21 cellular contexts compared by ENCODE assay signal in genomic region chr6:24699521-24700359, GRCh38. TPM values are rescaled to one million over a fixed set of nuclear protein-coding genes. Genes with fewer than 3 reads are reported as not detected.
DNase-seq lines count a peak whose midpoint lies in the region; FAIRE-seq and TF ChIP-seq lines count a peak whose summit lies in the region.
"Had no signal": no experiment of that assay in that cellular context is flagged by ENCODE, and none has a peak within 500 bp of the region (broad histone marks: within the 10 kb centered on the region; RNA-seq: fewer than 3 reads in every experiment).

No MANE protein-coding gene starts in this region.

- no peaks in the 10 kb centered on the region for H4K20me1 ChIP-seq in OCI-LY1 (ENCODE audit: insufficient read depth, low read length)
- H4K20me1 ChIP-seq in endothelial cell of umbilical vein (replicated peaks; ENCODE audit: control insufficient read depth, extremely low read depth, insufficient read depth, low read length), result peaks cover 4% of the 10 kb centered on the region

- no peaks in the 10 kb centered on the region for H3K27me3 ChIP-seq in OCI-LY1 (ENCODE audit: insufficient read depth, low read length)
- no peaks in the 10 kb centered on the region for H3K27me3 ChIP-seq in endothelial cell of umbilical vein (ENCODE audit: control insufficient read depth in 2 of 2, insufficient read depth in 2 of 2, low read length in 2 of 2)
- H3K27me3 ChIP-seq: gastrocnemius medialis, spleen had no signal

- H3K9me3 ChIP-seq in OCI-LY1 (ENCODE audit: low read length), result no peaks in the 10 kb centered on the region
- H3K9me3 ChIP-seq in endothelial cell of umbilical vein (replicated peaks; ENCODE audit: control insufficient read depth, insufficient read depth, low read length), result no peaks in the 10 kb centered on the region
- H3K9me3 ChIP-seq: gastrocnemius medialis, psoas muscle, spleen had no signal

- TF ChIP-seq CTCF in OCI-LY1 (IDR thresholded peaks at IDR 0.05; ENCODE audit: low read length), result no peak
- no peak for TF ChIP-seq CTCF in endothelial cell of umbilical vein (IDR thresholded peaks at IDR 0.05; ENCODE audit: extremely low read depth in 1 of 2, insufficient read depth in 1 of 2, low read depth in 1 of 2, low read length in 2 of 2)
- no peak for TF ChIP-seq CTCF in progenitor cell of endocrine pancreas (IDR thresholded peaks at IDR 0.05; ENCODE audit: unreplicated experiment)
- TF ChIP-seq CTCF in GM20000 (IDR thresholded peaks at IDR 0.05; ENCODE audit: extremely low read depth, missing control alignments), result no peak

- no peak for TF ChIP-seq POLR2A in endothelial cell of umbilical vein (IDR thresholded peaks at IDR 0.05; ENCODE audit: low read depth, low read length)

- peak overlapping the region; percentile 88 for H3K27ac Mint-ChIP-seq in activated CD4-positive, alpha-beta memory T cell treated with anti-CD3 and anti-CD28 coated beads for 36 hours
- H3K27ac Mint-ChIP-seq in activated CD4-positive, alpha-beta memory T cell treated with anti-CD3 and anti-CD28 coated beads, Interleukin-2, amount 10 ng/mL, durations not matched to agents 7 days and 5 days, result no peak overlapping the region
- peak overlapping the region; percentile 67 for H3K27ac Mint-ChIP-seq in progenitor cell of endocrine pancreas
- H3K27ac Mint-ChIP-seq: nephron had no signal

- POLR2A ChIA-PET in activated CD4-positive, alpha-beta memory T cell treated with anti-CD3 and anti-CD28 coated beads for 36 hours (lab: Charles Lee), result interaction anchor here (0.6 to 1.5 kb wide), 2 partner anchors 11 to 54 kb away, joined by 3 read pairs; partner anchors contain the start of gene KIAA0319
- POLR2A ChIA-PET in activated CD4-positive, alpha-beta memory T cell treated with anti-CD3 and anti-CD28 coated beads, Interleukin-2, amount 10 ng/mL, durations not matched to agents 7 days and 5 days (lab: Charles Lee), result no interaction called here
- POLR2A ChIA-PET in endothelial cell of umbilical vein (lab: Charles Lee), result interaction anchor here (0.6 kb wide), 2 partner anchors 44 to 581 kb away, joined by 4 to 5 read pairs; no protein-coding TSS in a partner anchor

- intact Hi-C loops in activated CD4-positive, alpha-beta memory T cell treated with anti-CD3 and anti-CD28 coated beads for 36 hours (cut with micrococcal nuclease), result loop anchor here (1.0 to 10.0 kb wide), 5 partner anchors 20 to 318 kb away; partner anchors contain the start of genes ACOT13, ALDH5A1, C6orf62 and TDP2
- intact Hi-C loops in endothelial cell of umbilical vein (cut with micrococcal nuclease), result loop anchor here (5.0 to 10.0 kb wide), 3 partner anchors 32 to 415 kb away; partner anchors contain the start of genes ACOT13 and TDP2

- H3K4me2 ChIP-seq in OCI-LY1 (ENCODE audit: low read length) (no peak overlapping the region), endothelial cell of umbilical vein (ENCODE audit: insufficient read depth, low read length) (no peak overlapping the region)

- peaks cover 61% of the 10 kb centered on the region for H3K4me1 Mint-ChIP-seq in activated CD4-positive, alpha-beta memory T cell treated with anti-CD3 and anti-CD28 coated beads for 36 hours (ENCODE audit: low read depth)
- peaks cover 14% of the 10 kb centered on the region for H3K4me1 Mint-ChIP-seq in activated CD4-positive, alpha-beta memory T cell treated with anti-CD3 and anti-CD28 coated beads, Interleukin-2, amount 10 ng/mL, durations not matched to agents 7 days and 5 days
- H3K4me1 Mint-ChIP-seq in progenitor cell of endocrine pancreas (ENCODE audit: low read depth), result peaks cover 10% of the 10 kb centered on the region
- H3K4me1 Mint-ChIP-seq: nephron had no signal

- H3K36me3 Mint-ChIP-seq in activated CD4-positive, alpha-beta memory T cell treated with anti-CD3 and anti-CD28 coated beads for 36 hours, result peaks cover 28% of the 10 kb centered on the region
- H3K36me3 Mint-ChIP-seq in activated CD4-positive, alpha-beta memory T cell treated with anti-CD3 and anti-CD28 coated beads, Interleukin-2, amount 10 ng/mL, durations not matched to agents 7 days and 5 days (ENCODE audit: low read depth), result peaks cover 32% of the 10 kb centered on the region
- H3K36me3 Mint-ChIP-seq in progenitor cell of endocrine pancreas (ENCODE audit: insufficient read depth), result peaks cover 22% of the 10 kb centered on the region

- no peaks in the 10 kb centered on the region for H3K9me2 ChIP-seq in OCI-LY1 (ENCODE audit: low read depth, low read length)

- H3K9ac ChIP-seq in OCI-LY1 (ENCODE audit: low read length) (no peak overlapping the region), endothelial cell of umbilical vein (replicated peaks; ENCODE audit: extremely low read depth, insufficient read depth, low read length) (no peak overlapping the region)

- CTCF ChIA-PET in activated CD4-positive, alpha-beta memory T cell treated with anti-CD3 and anti-CD28 coated beads for 36 hours (lab: Charles Lee), result interaction anchor here (0.7 to 1.5 kb wide), 4 partner anchors 14 to 119 kb away, joined by 4 to 6 read pairs (median 4); partner anchors contain the start of gene ACOT13
- CTCF ChIA-PET in activated CD4-positive, alpha-beta memory T cell treated with anti-CD3 and anti-CD28 coated beads, Interleukin-2, amount 10 ng/mL, durations not matched to agents 7 days and 5 days (lab: Charles Lee), result interaction anchor here (3.0 to 3.1 kb wide), 2 partner anchors 117 to 118 kb away, joined by 22 to 23 read pairs; no protein-coding TSS in a partner anchor
- CTCF ChIA-PET in endothelial cell of umbilical vein (lab: Charles Lee), result interaction anchor here (0.6 to 8.8 kb wide), 3 partner anchors 116 to 228 kb away, joined by 3 to 124 read pairs (median 5); no protein-coding TSS in a partner anchor

- H3K4me3 Mint-ChIP-seq in activated CD4-positive, alpha-beta memory T cell treated with anti-CD3 and anti-CD28 coated beads for 36 hours, result no peak overlapping the region
- H3K4me3 Mint-ChIP-seq in activated CD4-positive, alpha-beta memory T cell treated with anti-CD3 and anti-CD28 coated beads, Interleukin-2, amount 10 ng/mL, durations not matched to agents 7 days and 5 days, result no peak overlapping the region
- H3K4me3 Mint-ChIP-seq in progenitor cell of endocrine pancreas (ENCODE audit: low read depth), result no peak overlapping the region
- H3K4me3 Mint-ChIP-seq: nephron had no signal

- dilution Hi-C loops in endothelial cell of umbilical vein (cut with MboI; ENCODE audit: extremely low pct_ligation_motif_present, low sequenced_read_pairs), result no loop called here

- 0 out of 2 replicates have a peak, but pooled peaks cover 5% of the 10 kb centered on the region for H3F3A ChIP-seq in OCI-LY1 (ENCODE audit: insufficient read depth, low read length)

- H3K4me3 ChIP-seq in OCI-LY1 (ENCODE audit: low read depth, low read length, poor library complexity, severe bottlenecking) (no peak overlapping the region), endothelial cell of umbilical vein (replicated peaks in 1 of 3; ENCODE audit: insufficient read depth in 1 of 3, low read depth in 1 of 3, low read length in 3 of 3) (no peak overlapping the region)
- H3K4me3 ChIP-seq: gastrocnemius medialis, psoas muscle, SK-N-MC, spleen had no signal

- H3K4me1 ChIP-seq in OCI-LY1 (ENCODE audit: insufficient read depth, low read length, severe bottlenecking) (no peaks in the 10 kb centered on the region), endothelial cell of umbilical vein (ENCODE audit: control insufficient read depth, extremely low read depth, insufficient read depth, low read length) (no peaks in the 10 kb centered on the region)
- H3K4me1 ChIP-seq: gastrocnemius medialis, psoas muscle had no signal

- H3K79me2 ChIP-seq in OCI-LY1 (ENCODE audit: insufficient read depth, low read length), result no peaks in the 10 kb centered on the region
- no peaks in the 10 kb centered on the region for H3K79me2 ChIP-seq in endothelial cell of umbilical vein (ENCODE audit: control insufficient read depth, insufficient read depth, low read length)

- H3K27ac ChIP-seq in OCI-LY1 (ENCODE audit: low read depth, low read length, poor library complexity, severe bottlenecking) (peak overlapping the region; percentile 29), endothelial cell of umbilical vein (ENCODE audit: insufficient read depth, low read depth, low read length) (no peak overlapping the region)
- H3K27ac ChIP-seq: psoas muscle, SK-N-MC had no signal

- no TSS peak for BruUV-seq in endothelial cell of umbilical vein (replicated peaks; lab: Mats Ljungman, UMichigan)

- DNase-seq in activated CD4-positive, alpha-beta memory T cell treated with anti-CD3 and anti-CD28 coated beads for 36 hours, result no peak
- no peak for DNase-seq in activated CD4-positive, alpha-beta memory T cell treated with anti-CD3 and anti-CD28 coated beads, Interleukin-2, amount 10 ng/mL, durations not matched to agents 7 days and 5 days
- DNase-seq in endothelial cell of umbilical vein (ENCODE audit: low read depth, low spot score) (peak; percentile 51), progenitor cell of endocrine pancreas (ENCODE audit: low spot score, unreplicated experiment) (no peak), GM20000 (ENCODE audit: low spot score) (no peak), ecto neural progenitor cell (ENCODE audit: low spot score) (no peak), HT-29 (ENCODE audit: low spot score) (no peak)
- DNase-seq: ACHN; amygdala; gastrocnemius medialis; KBM-7; left ventricle myocardium superior; NCI-H1092; psoas muscle; spleen; stimulated activated naive CD4-positive, alpha-beta T cell had no signal

- H3K27me3 Mint-ChIP-seq in activated CD4-positive, alpha-beta memory T cell treated with anti-CD3 and anti-CD28 coated beads for 36 hours, result no peaks in the 10 kb centered on the region
- H3K27me3 Mint-ChIP-seq in activated CD4-positive, alpha-beta memory T cell treated with anti-CD3 and anti-CD28 coated beads, Interleukin-2, amount 10 ng/mL, durations not matched to agents 7 days and 5 days, result no peaks in the 10 kb centered on the region
- no peaks in the 10 kb centered on the region for H3K27me3 Mint-ChIP-seq in progenitor cell of endocrine pancreas

- no peaks in the 10 kb centered on the region for H3K9me3 Mint-ChIP-seq in activated CD4-positive, alpha-beta memory T cell treated with anti-CD3 and anti-CD28 coated beads for 36 hours
- no peaks in the 10 kb centered on the region for H3K9me3 Mint-ChIP-seq in activated CD4-positive, alpha-beta memory T cell treated with anti-CD3 and anti-CD28 coated beads, Interleukin-2, amount 10 ng/mL, durations not matched to agents 7 days and 5 days
- H3K9me3 Mint-ChIP-seq in progenitor cell of endocrine pancreas (ENCODE audit: low read depth), result no peaks in the 10 kb centered on the region
- H3K9me3 Mint-ChIP-seq: nephron had no signal

- H2AFZ ChIP-seq in OCI-LY1 (ENCODE audit: low read length) (no peak overlapping the region), endothelial cell of umbilical vein (ENCODE audit: low read depth, low read length) (no peak overlapping the region)

- H3K9me1 ChIP-seq in endothelial cell of umbilical vein (replicated peaks; ENCODE audit: control insufficient read depth, extremely low read depth, insufficient read depth, low read length), result no peaks in the 10 kb centered on the region

- H3K36me3 ChIP-seq in OCI-LY1 (ENCODE audit: insufficient read depth, low read length) (peaks cover 46% of the 10 kb centered on the region), endothelial cell of umbilical vein (ENCODE audit: control insufficient read depth in 2 of 2, extremely low read depth in 1 of 2, insufficient read depth in 2 of 2, low read length in 2 of 2) (peaks cover 4 to 10% of the 10 kb centered on the region in 2 experiments)

- no peak for FAIRE-seq in endothelial cell of umbilical vein (lab: Jason Lieb, UNC)
- FAIRE-seq: TTC549, urothelium cell line had no signal

RNA-seq across cellular contexts. Expression of gene C6orf62, which starts 19.2 kb away (rescaled TPM):
- total RNA-seq in activated CD4-positive, alpha-beta memory T cell treated with anti-CD3 and anti-CD28 coated beads for 36 hours, result 100 to 1,000 TPM; 130 to 134 TPM
- total RNA-seq in activated CD4-positive, alpha-beta memory T cell treated with anti-CD3 and anti-CD28 coated beads, Interleukin-2, amount 10 ng/mL, durations not matched to agents 7 days and 5 days, result 100 to 1,000 TPM; 155 to 156 TPM
- total RNA-seq in endothelial cell of umbilical vein, result 121 and 129 TPM in 2 replicates
- 34.7 and 36.5 TPM in 2 replicates for polyA plus RNA-seq in endothelial cell of umbilical vein
- 55.6 and 58.9 TPM in 2 replicates for polyA plus RNA-seq in endothelial cell of umbilical vein (2011; cell fraction: cytosol; rRNA removed)
- 55.1 and 76.7 TPM in 2 replicates for polyA plus RNA-seq in endothelial cell of umbilical vein (2011; cell fraction: nucleus; rRNA removed)
- 57.2 and 77.1 TPM in 2 replicates for polyA plus RNA-seq in endothelial cell of umbilical vein (2012)
- 64.3 and 67.3 TPM in 2 replicates for polyA minus RNA-seq in endothelial cell of umbilical vein
- polyA minus RNA-seq in endothelial cell of umbilical vein (2011; cell fraction: cytosol; rRNA and poly(A)+ RNA removed), result 52.2 TPM
- 53.7 and 54.5 TPM in 2 replicates for polyA minus RNA-seq in endothelial cell of umbilical vein (2011; cell fraction: nucleus; rRNA and poly(A)+ RNA removed)
- 88.6 and 90.0 TPM in 2 replicates for total RNA-seq in progenitor cell of endocrine pancreas
- 50.6 and 52.4 TPM in 2 replicates for total RNA-seq in HT-29 (2014; rRNA removed; shearing (Covaris generic))

RNA-seq across cellular contexts. Expression of gene ACOT13, which starts 32.9 kb away (rescaled TPM):
- 10 to 100 TPM; 33.7 to 35.9 TPM for total RNA-seq in activated CD4-positive, alpha-beta memory T cell treated with anti-CD3 and anti-CD28 coated beads for 36 hours
- 10 to 100 TPM; 19.9 to 21.1 TPM for total RNA-seq in activated CD4-positive, alpha-beta memory T cell treated with anti-CD3 and anti-CD28 coated beads, Interleukin-2, amount 10 ng/mL, durations not matched to agents 7 days and 5 days
- 15.3 and 24.1 TPM in 2 replicates for total RNA-seq in endothelial cell of umbilical vein
- polyA plus RNA-seq in endothelial cell of umbilical vein, result 7.5 and 7.7 TPM in 2 replicates
- polyA plus RNA-seq in endothelial cell of umbilical vein (2011; cell fraction: cytosol; rRNA removed), result 13.1 and 15.4 TPM in 2 replicates
- 4.7 and 8.0 TPM in 2 replicates for polyA plus RNA-seq in endothelial cell of umbilical vein (2011; cell fraction: nucleus; rRNA removed)
- polyA plus RNA-seq in endothelial cell of umbilical vein (2012), result 16.0 and 25.9 TPM in 2 replicates
- polyA minus RNA-seq in endothelial cell of umbilical vein, result 1.7 and 3.3 TPM in 2 replicates
- 6.1 TPM for polyA minus RNA-seq in endothelial cell of umbilical vein (2011; cell fraction: cytosol; rRNA and poly(A)+ RNA removed)
- polyA minus RNA-seq in endothelial cell of umbilical vein (2011; cell fraction: nucleus; rRNA and poly(A)+ RNA removed), result 0.82 and 0.87 TPM in 2 replicates
- total RNA-seq in progenitor cell of endocrine pancreas, result 42.3 and 45.9 TPM in 2 replicates
- 8.7 and 9.9 TPM in 2 replicates for total RNA-seq in HT-29 (2014; rRNA removed; shearing (Covaris generic))

RNA-seq across cellular contexts. Expression of gene TDP2, which starts 33.0 kb away (rescaled TPM):
- 10 to 100 TPM; 47.5 to 48.6 TPM for total RNA-seq in activated CD4-positive, alpha-beta memory T cell treated with anti-CD3 and anti-CD28 coated beads for 36 hours
- total RNA-seq in activated CD4-positive, alpha-beta memory T cell treated with anti-CD3 and anti-CD28 coated beads, Interleukin-2, amount 10 ng/mL, durations not matched to agents 7 days and 5 days, result 10 to 100 TPM; 43.8 to 45.4 TPM
- total RNA-seq in endothelial cell of umbilical vein, result 35.3 and 39.2 TPM in 2 replicates
- 9.9 and 13.7 TPM in 2 replicates for polyA plus RNA-seq in endothelial cell of umbilical vein
- polyA plus RNA-seq in endothelial cell of umbilical vein (2011; cell fraction: cytosol; rRNA removed), result 22.1 and 22.3 TPM in 2 replicates
- polyA plus RNA-seq in endothelial cell of umbilical vein (2011; cell fraction: nucleus; rRNA removed), result 23.5 and 24.5 TPM in 2 replicates
- polyA plus RNA-seq in endothelial cell of umbilical vein (2012), result 23.4 and 41.0 TPM in 2 replicates
- 13.9 and 15.0 TPM in 2 replicates for polyA minus RNA-seq in endothelial cell of umbilical vein
- 20.0 TPM for polyA minus RNA-seq in endothelial cell of umbilical vein (2011; cell fraction: cytosol; rRNA and poly(A)+ RNA removed)
- 20.8 and 21.1 TPM in 2 replicates for polyA minus RNA-seq in endothelial cell of umbilical vein (2011; cell fraction: nucleus; rRNA and poly(A)+ RNA removed)
- total RNA-seq in progenitor cell of endocrine pancreas, result 65.6 and 69.8 TPM in 2 replicates
- 13.3 and 14.4 TPM in 2 replicates for total RNA-seq in HT-29 (2014; rRNA removed; shearing (Covaris generic))

RNA-seq across cellular contexts. Expression of gene KIAA0319, which starts 53.7 kb away (rescaled TPM):
- under 1 TPM; 0.14 to 0.19 TPM for total RNA-seq in activated CD4-positive, alpha-beta memory T cell treated with anti-CD3 and anti-CD28 coated beads for 36 hours
- under 1 TPM in 1 of 2 experiments, not detected in 1; 0.10 TPM for total RNA-seq in activated CD4-positive, alpha-beta memory T cell treated with anti-CD3 and anti-CD28 coated beads, Interleukin-2, amount 10 ng/mL, durations not matched to agents 7 days and 5 days
- total RNA-seq in endothelial cell of umbilical vein, result 0.07 TPM in 2 replicates
- 0.02 and 0.04 TPM in 2 replicates for polyA plus RNA-seq in endothelial cell of umbilical vein
- 0.01 and 0.03 TPM in 2 replicates for polyA plus RNA-seq in endothelial cell of umbilical vein (2011; cell fraction: cytosol; rRNA removed)
- polyA plus RNA-seq in endothelial cell of umbilical vein (2011; cell fraction: nucleus; rRNA removed), result 0.06 and 0.07 TPM in 2 replicates
- not detected in 2 replicates for polyA plus RNA-seq in endothelial cell of umbilical vein (2012)
- not detected in 2 replicates for polyA minus RNA-seq in endothelial cell of umbilical vein
- polyA minus RNA-seq in endothelial cell of umbilical vein (2011; cell fraction: cytosol; rRNA and poly(A)+ RNA removed), result 3.2 TPM
- polyA minus RNA-seq in endothelial cell of umbilical vein (2011; cell fraction: nucleus; rRNA and poly(A)+ RNA removed), result 0.10 TPM in 1 of 2 replicates, not detected in the other
- total RNA-seq in progenitor cell of endocrine pancreas, result 1.2 and 1.4 TPM in 2 replicates
- 0.08 and 0.31 TPM in 2 replicates for total RNA-seq in HT-29 (2014; rRNA removed; shearing (Covaris generic))
- total RNA-seq: gastrocnemius medialis, left ventricle myocardium superior had no signal
